ENCODE assay signal across 23 cellular contexts in genomic region chr3:43361077-43361476, GRCh38.
"Had no signal": no experiment of that assay in that cellular context is flagged by ENCODE, and none has a peak within 500 bp of the region (broad histone marks: within the 10 kb centered on the region; RNA-seq: fewer than 3 reads in every experiment).

No MANE protein-coding gene starts in this region.

- H3K4me3 ChIP-seq: breast epithelium had no signal

- H3K4me3 Mint-ChIP-seq: activated CD4-positive, alpha-beta memory T cell treated with anti-CD3 and anti-CD28 coated beads, Interleukin-2, amount 10 ng/mL, durations not matched to agents 7 days and 5 days; activated naive CD4-positive, alpha-beta T cell treated with anti-CD3 and anti-CD28 coated beads, Interleukin-2, amount 50 U/mL, for 24 hours; activated T-helper 1 cell treated with anti-CD3 and anti-CD28 coated beads, Interleukin-12 subunit alpha, Interleukin-12 subunit beta, Interleukin-2, Interleukin-4 antibody, amounts not matched to agents 30 ng/mL and 10 ng/mL and 1 ng/mL, durations not matched to agents 14 hours and 24 hours and 36 hours; T-cell had no signal

- H3K4me1 ChIP-seq: breast epithelium had no signal

- H3K27ac Mint-ChIP-seq: activated CD4-positive, alpha-beta memory T cell treated with anti-CD3 and anti-CD28 coated beads, Interleukin-2, amount 10 ng/mL, durations not matched to agents 7 days and 5 days; activated naive CD4-positive, alpha-beta T cell treated with anti-CD3 and anti-CD28 coated beads, Interleukin-2, amount 50 U/mL, for 24 hours; activated T-helper 1 cell treated with anti-CD3 and anti-CD28 coated beads, Interleukin-12 subunit alpha, Interleukin-12 subunit beta, Interleukin-2, Interleukin-4 antibody, amounts not matched to agents 30 ng/mL and 10 ng/mL and 1 ng/mL, durations not matched to agents 14 hours and 24 hours and 36 hours had no signal

- H3K27me3 ChIP-seq: breast epithelium had no signal

- H3K27me3 Mint-ChIP-seq: activated CD4-positive, alpha-beta memory T cell treated with anti-CD3 and anti-CD28 coated beads, Interleukin-2, amount 10 ng/mL, durations not matched to agents 7 days and 5 days; activated naive CD4-positive, alpha-beta T cell treated with anti-CD3 and anti-CD28 coated beads, Interleukin-2, amount 50 U/mL, for 24 hours; T-cell had no signal

- H3K36me3 ChIP-seq: breast epithelium had no signal

- H3K27ac ChIP-seq: breast epithelium had no signal

- DNase-seq: activated CD4-positive, alpha-beta memory T cell treated with anti-CD3 and anti-CD28 coated beads, Interleukin-2, amount 10 ng/mL, durations not matched to agents 7 days and 5 days; activated CD4-positive, alpha-beta T cell treated with anti-CD3 and anti-CD28 coated beads, Interleukin-2, amount 50 U/mL, for 1 hour; activated CD4-positive, CD25-positive, alpha-beta regulatory T cell; activated CD8-positive, alpha-beta memory T cell treated with anti-CD3 and anti-CD28 coated beads, Interleukin-2, amount 50 U/mL, for 4 hours; activated effector memory CD4-positive, alpha-beta T cell treated with Interleukin-2 at 50 U/mL for 16 hours; activated naive CD4-positive, alpha-beta T cell; central memory CD4-positive, alpha-beta T cell; KBM-7; NCI-H1092; NCI-H1417 treated with DMSO at 0.1 percent for 48 hours; NCI-H1694 treated with DMSO at 0.1 percent for 48 hours; NCI-H2029 treated with DMSO at 0.1 percent for 48 hours; NCI-H345; NCI-H510A; NCI-H526 treated with DMSO at 0.1 percent for 48 hours; NCI-H82; SIG-M5; T-cell; T-helper 2 cell; T1000 had no signal

- H3K36me3 Mint-ChIP-seq: activated naive CD4-positive, alpha-beta T cell treated with anti-CD3 and anti-CD28 coated beads, Interleukin-2, amount 50 U/mL, for 24 hours had no signal

- H3K4me1 Mint-ChIP-seq: activated CD4-positive, alpha-beta memory T cell treated with anti-CD3 and anti-CD28 coated beads, Interleukin-2, amount 10 ng/mL, durations not matched to agents 7 days and 5 days had no signal
